Comparison of ENCODE assay signal across 1 cellular context in genomic region chr4:156118821-156119220, GRCh38.
TF ChIP-seq lines count a peak whose summit lies in the region.

No MANE protein-coding gene starts in this region.

TF ChIP-seq in IMR-90, 13 proteins besides CTCF, POLR2A, EP300 and RAD21 (continued from another document):
- TF ChIP-seq MXI1 (IDR thresholded peaks at IDR 0.05; ENCODE audit: borderline replicate concordance, low read depth, low read length) (no peak), RCOR1 (IDR thresholded peaks at IDR 0.05; ENCODE audit: insufficient replicate concordance, low read length) (no peak), BHLHE40 (IDR thresholded peaks at IDR 0.05; ENCODE audit: low read depth, low read length) (no peak), NFE2L2 (IDR thresholded peaks at IDR 0.05; ENCODE audit: low read depth, low read length) (no peak)
TF ChIP-seq in IMR-90: peak in this region for 0.
